ENCODE assay signal across 12 cellular contexts in genomic region chr18:62767321-62767720, GRCh38. TPM values are rescaled to one million over a fixed set of nuclear protein-coding genes. Genes with fewer than 3 reads are reported as not detected.
DNase-seq lines count a peak whose midpoint lies in the region; ATAC-seq, FAIRE-seq and TF ChIP-seq lines count a peak whose summit lies in the region.
"Had no signal": no experiment of that assay in that cellular context is flagged by ENCODE, and none has a peak within 500 bp of the region (broad histone marks: within the 10 kb centered on the region; RNA-seq: fewer than 3 reads in every experiment).

No MANE protein-coding gene starts in this region.

- no peaks in the 10 kb centered on the region for H3K9me1 ChIP-seq in endothelial cell of umbilical vein (replicated peaks; ENCODE audit: control insufficient read depth, extremely low read depth, insufficient read depth, low read length)

- ATAC-seq in RWPE2 (ENCODE audit: low read depth) (peak; percentile 63), HG03354 (IDR thresholded peaks at IDR 0.05; ENCODE audit: poor library complexity, severe bottlenecking, unreplicated experiment) (no peak), GM21526 (IDR thresholded peaks at IDR 0.05; ENCODE audit: low FRiP score, unreplicated experiment) (no peak)
- ATAC-seq: CD8-positive, alpha-beta T cell had no signal

- H3K4me3 Mint-ChIP-seq in osteocyte (ENCODE audit: unreplicated experiment), result no peak overlapping the region
- H3K4me3 Mint-ChIP-seq: CD8-positive, alpha-beta T cell had no signal

- peaks cover 45% of the 10 kb centered on the region for H3K4me1 ChIP-seq in RWPE2 (ENCODE audit: insufficient read depth, poor library complexity, severe bottlenecking)
- peaks cover 9% of the 10 kb centered on the region for H3K4me1 ChIP-seq in endothelial cell of umbilical vein (ENCODE audit: control insufficient read depth, extremely low read depth, insufficient read depth, low read length)

- no peaks in the 10 kb centered on the region for H3K27me3 Mint-ChIP-seq in osteocyte (ENCODE audit: unreplicated experiment)

- no peak overlapping the region for H3K4me2 ChIP-seq in endothelial cell of umbilical vein (ENCODE audit: insufficient read depth, low read length)

- no peaks in the 10 kb centered on the region for H3K36me3 Mint-ChIP-seq in osteocyte (ENCODE audit: unreplicated experiment)
- H3K36me3 Mint-ChIP-seq: CD8-positive, alpha-beta T cell had no signal

- H3K9me3 ChIP-seq in RWPE2 (ENCODE audit: severe bottlenecking) (no peaks in the 10 kb centered on the region), endothelial cell of umbilical vein (replicated peaks; ENCODE audit: control insufficient read depth, insufficient read depth, low read length) (no peaks in the 10 kb centered on the region)

- peaks cover 36% of the 10 kb centered on the region for H3K4me1 Mint-ChIP-seq in osteocyte (ENCODE audit: unreplicated experiment)

- TF ChIP-seq CTCF in RWPE2 (IDR thresholded peaks at IDR 0.05; ENCODE audit: poor library complexity, severe bottlenecking) (no peak), endothelial cell of umbilical vein (IDR thresholded peaks at IDR 0.05; ENCODE audit: extremely low read depth in 1 of 2, insufficient read depth in 1 of 2, low read depth in 1 of 2, low read length in 2 of 2) (no peak), osteocyte (IDR thresholded peaks at IDR 0.05) (no peak)

- intact Hi-C loops in endothelial cell of umbilical vein (cut with micrococcal nuclease), result no loop called here

- no peaks in the 10 kb centered on the region for H3K27me3 ChIP-seq in RWPE2 (ENCODE audit: insufficient read depth, poor library complexity, severe bottlenecking)
- no peaks in the 10 kb centered on the region for H3K27me3 ChIP-seq in endothelial cell of umbilical vein (ENCODE audit: control insufficient read depth in 2 of 2, insufficient read depth in 2 of 2, low read length in 2 of 2)

- H3K27ac ChIP-seq in RWPE2 (ENCODE audit: poor library complexity, severe bottlenecking) (peak overlapping the region; percentile 95), endothelial cell of umbilical vein (ENCODE audit: insufficient read depth, low read depth, low read length) (no peak overlapping the region)

- H3K36me3 ChIP-seq in RWPE2 (ENCODE audit: low read depth) (no peaks in the 10 kb centered on the region), endothelial cell of umbilical vein (ENCODE audit: control insufficient read depth in 2 of 2, extremely low read depth in 1 of 2, insufficient read depth in 2 of 2, low read length in 2 of 2) (no peaks in the 10 kb centered on the region)

- dilution Hi-C loops in endothelial cell of umbilical vein (cut with MboI; ENCODE audit: extremely low pct_ligation_motif_present, low sequenced_read_pairs), result no loop called here

- H3K79me2 ChIP-seq in endothelial cell of umbilical vein (ENCODE audit: control insufficient read depth, insufficient read depth, low read length), result no peaks in the 10 kb centered on the region

- CTCF ChIA-PET in endothelial cell of umbilical vein (lab: Charles Lee), result interaction anchor here (1.3 to 1.4 kb wide), 2 partner anchors 52 to 111 kb away, joined by 3 to 4 read pairs; partner anchors contain the start of gene PHLPP1

- no peaks in the 10 kb centered on the region for H3K9me3 Mint-ChIP-seq in osteocyte (ENCODE audit: unreplicated experiment)
- H3K9me3 Mint-ChIP-seq: CD8-positive, alpha-beta T cell had no signal

- no peak for TF ChIP-seq POLR2A in endothelial cell of umbilical vein (IDR thresholded peaks at IDR 0.05; ENCODE audit: low read depth, low read length)

- H3K4me3 ChIP-seq in RWPE2 (ENCODE audit: severe bottlenecking) (no peak overlapping the region), endothelial cell of umbilical vein (replicated peaks in 1 of 3; ENCODE audit: insufficient read depth in 1 of 3, low read depth in 1 of 3, low read length in 3 of 3) (no peak overlapping the region)

- POLR2A ChIA-PET in endothelial cell of umbilical vein (lab: Charles Lee), result no interaction called here

- no peak overlapping the region for H2AFZ ChIP-seq in endothelial cell of umbilical vein (ENCODE audit: low read depth, low read length)

- DNase-seq in HCEC 1CT (peak; percentile 65), RWPE2 (ENCODE audit: low spot score) (no peak), endothelial cell of umbilical vein (ENCODE audit: low read depth, low spot score) (no peak), osteocyte (ENCODE audit: extremely low spot score, unreplicated experiment) (no peak), SK-N-DZ (ENCODE audit: low spot score) (no peak), cerebellar nuclear complex (lab: John Stamatoyannopoulos, UW) (no peak)
- DNase-seq: activated CD8-positive, alpha-beta memory T cell treated with anti-CD3 and anti-CD28 coated beads, Interleukin-2, amount 50 U/mL, for 4 hours; CD8-positive, alpha-beta T cell; stimulated activated naive CD4-positive, alpha-beta T cell; T-helper 9 cell had no signal

- peak overlapping the region; percentile 32 for H3K27ac Mint-ChIP-seq in osteocyte (ENCODE audit: unreplicated experiment)
- H3K27ac Mint-ChIP-seq: CD8-positive, alpha-beta T cell had no signal

- BruUV-seq in endothelial cell of umbilical vein (replicated peaks; lab: Mats Ljungman, UMichigan), result no TSS peak

- peak; percentile 35 for FAIRE-seq in endothelial cell of umbilical vein (lab: Jason Lieb, UNC)

- H4K20me1 ChIP-seq in endothelial cell of umbilical vein (replicated peaks; ENCODE audit: control insufficient read depth, extremely low read depth, insufficient read depth, low read length), result no peaks in the 10 kb centered on the region

- H3K9ac ChIP-seq in endothelial cell of umbilical vein (replicated peaks; ENCODE audit: extremely low read depth, insufficient read depth, low read length), result no peak overlapping the region

TF ChIP-seq in endothelial cell of umbilical vein, 7 proteins besides CTCF, POLR2A, EP300 and RAD21:
- TF ChIP-seq EZH2 (IDR thresholded peaks at IDR 0.05; ENCODE audit: borderline replicate concordance, low read depth, low read length, severe bottlenecking) (no peak), MAX (IDR thresholded peaks at IDR 0.05; ENCODE audit: insufficient read depth, insufficient read length) (no peak), FOS (IDR thresholded peaks at IDR 0.05; ENCODE audit: borderline replicate concordance, insufficient read depth, low read length) (peak; percentile 10), POLR2AphosphoS5 (IDR thresholded peaks at IDR 0.05; ENCODE audit: insufficient read depth, low read depth, low read length) (no peak)

RNA-seq across cellular contexts. Expression of gene PHLPP1, which starts 52.0 kb away (rescaled TPM):
- total RNA-seq in endothelial cell of umbilical vein (10.8 and 11.2 TPM in 2 replicates), osteocyte (19.6 and 22.7 TPM in 2 replicates)
- polyA plus RNA-seq in endothelial cell of umbilical vein, result 4.0 and 4.4 TPM in 2 replicates
- 4.8 and 4.9 TPM in 2 replicates for polyA plus RNA-seq in endothelial cell of umbilical vein (2011; cell fraction: cytosol; rRNA removed)
- 7.3 and 7.5 TPM in 2 replicates for polyA plus RNA-seq in endothelial cell of umbilical vein (2011; cell fraction: nucleus; rRNA removed)
- 4.4 and 4.6 TPM in 2 replicates for polyA plus RNA-seq in endothelial cell of umbilical vein (2012)
- 11.4 and 17.8 TPM in 2 replicates for polyA minus RNA-seq in endothelial cell of umbilical vein
- 12.9 TPM for polyA minus RNA-seq in endothelial cell of umbilical vein (2011; cell fraction: cytosol; rRNA and poly(A)+ RNA removed)
- polyA minus RNA-seq in endothelial cell of umbilical vein (2011; cell fraction: nucleus; rRNA and poly(A)+ RNA removed), result 19.1 and 29.4 TPM in 2 replicates
- polyA plus RNA-seq in SK-N-DZ (2014; cell fraction: cytosol; rRNA removed), result 4.3 and 10.0 TPM in 2 replicates
- polyA plus RNA-seq in SK-N-DZ (2014; cell fraction: nucleus; rRNA removed), result 2.2 and 3.2 TPM in 2 replicates
